In genomic region chr11:111185259-111185658, GRCh38 we compare ENCODE assay signal across 13 cellular contexts.
DNase-seq lines count a peak whose midpoint lies in the region; FAIRE-seq and TF ChIP-seq lines count a peak whose summit lies in the region.
"Had no signal": no experiment of that assay in that cellular context is flagged by ENCODE, and none has a peak within 500 bp of the region (broad histone marks: within the 10 kb centered on the region; RNA-seq: fewer than 3 reads in every experiment).

No MANE protein-coding gene starts in this region.

- TF ChIP-seq POLR2A in GM12891 (IDR thresholded peaks at IDR 0.05; ENCODE audit: low read depth, low read length): no peak

- DNase-seq in GM03348 (ENCODE audit: low spot score) (peak; percentile 40), LHCN-M2 (ENCODE audit: low read depth) (peak; percentile 78), fibroblast of peridontal ligament (ENCODE audit: extremely low read depth) (peak; percentile 39), smooth muscle cell of the brain vasculature (ENCODE audit: low read depth, low spot score) (peak; percentile 57), islet precursor cell (no peak), GM12891 (ENCODE audit: insufficient read length, low spot score) (no peak)
- no peak for DNase-seq in activated CD8-positive, alpha-beta memory T cell treated with anti-CD3 and anti-CD28 coated beads, Interleukin-2, amount 50 U/mL, for 48 hours
- DNase-seq: Calu3, natural killer cell, NCI-H2081, right lobe of liver, SHP77 had no signal

- FAIRE-seq in GM12891 (lab: Jason Lieb, UNC): no peak
- FAIRE-seq: bronchial epithelial cell had no signal

TF ChIP-seq in GM12891, 5 proteins besides CTCF, POLR2A, EP300 and RAD21:
- TF ChIP-seq SPI1 (IDR thresholded peaks at IDR 0.05; ENCODE audit: low read depth, low read length): no peak
- no peak for TF ChIP-seq TAF1 (IDR thresholded peaks at IDR 0.05; ENCODE audit: low read depth, low read length)
- TF ChIP-seq PAX5 (IDR thresholded peaks at IDR 0.05; ENCODE audit: insufficient read depth, low read length, severe bottlenecking): no peak
- TF ChIP-seq POU2F2 (IDR thresholded peaks at IDR 0.05; ENCODE audit: low read depth, low read length): no peak
- TF ChIP-seq POLR2AphosphoS5 (IDR thresholded peaks at IDR 0.05; ENCODE audit: low read depth, low read length): no peak

Comparison
In these comparisons a context has a peak if more than half of its experiments do, and no peak if none do; other contexts are left out.
1. DNase-seq: peak in GM03348 (single experiment), LHCN-M2 (single experiment), fibroblast of peridontal ligament (single experiment) and smooth muscle cell of the brain vasculature (single experiment); none in islet precursor cell (single experiment), activated CD8-positive, alpha-beta memory T cell treated with anti-CD3 and anti-CD28 coated beads, Interleukin-2, amount 50 U/mL, for 48 hours (single experiment) and GM12891 (single experiment).